Comparison of ENCODE assay signal across 3 cellular contexts in genomic region chr3:62497156-62497555, GRCh38.
"Had no signal": no experiment of that assay in that cellular context is flagged by ENCODE, and none has a peak within 500 bp of the region (broad histone marks: within the 10 kb centered on the region; RNA-seq: fewer than 3 reads in every experiment).

No MANE protein-coding gene starts in this region.

- DNase-seq: GDM1, GF-D8 had no signal

- ATAC-seq: GM12878 had no signal
